ENCODE assay signal across 26 cellular contexts in the genomic region with DNA sequence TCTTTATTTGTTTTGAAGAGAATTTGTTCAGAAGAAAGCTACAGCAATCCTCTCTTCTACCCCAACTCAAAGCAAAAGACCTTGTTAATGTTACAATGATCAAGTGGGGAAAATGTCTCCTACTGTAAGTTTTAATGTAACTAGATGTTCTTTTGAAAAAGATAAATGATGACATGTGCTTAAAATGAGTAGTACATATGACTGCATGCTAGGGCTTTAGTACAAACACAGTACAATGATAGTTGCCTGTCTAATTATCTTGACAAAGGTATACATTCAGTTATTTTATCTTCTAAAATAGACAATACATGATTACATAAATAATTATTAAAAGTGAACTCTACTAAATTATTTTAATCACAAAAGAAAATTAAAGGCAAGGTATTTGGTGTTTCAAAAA.
"Had no signal": no experiment of that assay in that cellular context is flagged by ENCODE, and none has a peak within 500 bp of the region (broad histone marks: within the 10 kb centered on the region; RNA-seq: fewer than 3 reads in every experiment).

No MANE protein-coding gene starts in this region.

- FAIRE-seq: pancreas, small intestine had no signal

- DNase-seq: hypothalamus; immature natural killer cell; islet precursor cell; left ventricle myocardium inferior; mesendoderm; mucosa of descending colon; naive thymus-derived CD4-positive, alpha-beta T cell; nucleus accumbens; pancreas; posterior cingulate gyrus; small intestine; spleen; stimulated activated CD4-positive, alpha-beta T cell treated with anti-CD3 and anti-CD28 coated beads, Interleukin-4, amount 100 ng/mL, for 24 hours; stimulated activated naive CD4-positive, alpha-beta T cell; substantia nigra; uterus had no signal

- H3K36me3 Mint-ChIP-seq: immature natural killer cell; mesothelial cell of epicardium; naive thymus-derived CD4-positive, alpha-beta T cell; natural killer cell treated with Interleukin-12 subunit alpha and Interleukin-12 subunit beta and Interleukin-15 and Interleukin-18, amount 100 ng/mL, for 72 hours; stimulated activated effector memory CD8-positive, alpha-beta T cell treated with anti-CD3 and anti-CD28 coated beads, Interleukin-12 subunit alpha, Interleukin-12 subunit beta, amount 100 ng/mL, for 72 hours; type B pancreatic cell had no signal

- H3K36me3 ChIP-seq: left ventricle myocardium inferior, pancreas, prostate gland, spleen, tibial nerve, uterus had no signal

- H3K27ac Mint-ChIP-seq: immature natural killer cell; mesothelial cell of epicardium; naive thymus-derived CD4-positive, alpha-beta T cell; natural killer cell treated with Interleukin-12 subunit alpha and Interleukin-12 subunit beta and Interleukin-15 and Interleukin-18, amount 100 ng/mL, for 72 hours; stimulated activated effector memory CD8-positive, alpha-beta T cell treated with anti-CD3 and anti-CD28 coated beads, Interleukin-12 subunit alpha, Interleukin-12 subunit beta, amount 100 ng/mL, for 72 hours; stimulated activated naive CD8-positive, alpha-beta T cell treated with anti-CD3 and anti-CD28 coated beads, Interleukin-15, Interleukin-2, amounts not matched to agents 100 ng/mL and 50 ng/mL, for 24 hours; type B pancreatic cell had no signal

- H3K9me3 ChIP-seq: left ventricle myocardium inferior, mucosa of descending colon, pancreas, prostate gland, spleen, tibial nerve, uterus had no signal

- H3K9me3 Mint-ChIP-seq: immature natural killer cell; mesothelial cell of epicardium; naive thymus-derived CD4-positive, alpha-beta T cell; natural killer cell treated with Interleukin-12 subunit alpha and Interleukin-12 subunit beta and Interleukin-15 and Interleukin-18, amount 100 ng/mL, for 72 hours; neural crest cell; stimulated activated effector memory CD8-positive, alpha-beta T cell treated with anti-CD3 and anti-CD28 coated beads, Interleukin-12 subunit alpha, Interleukin-12 subunit beta, amount 100 ng/mL, for 72 hours; stimulated activated naive CD8-positive, alpha-beta T cell treated with anti-CD3 and anti-CD28 coated beads, Interleukin-15, Interleukin-2, amounts not matched to agents 100 ng/mL and 50 ng/mL, for 24 hours; type B pancreatic cell had no signal

- H3K27me3 ChIP-seq: pancreas, spleen, tibial nerve, uterus had no signal

- ATAC-seq: mucosa of descending colon; naive thymus-derived CD4-positive, alpha-beta T cell; natural killer cell treated with Interleukin-12 subunit alpha and Interleukin-12 subunit beta and Interleukin-15 and Interleukin-18, amount 100 ng/mL, for 72 hours; pancreas; sciatic nerve; stimulated activated effector memory CD8-positive, alpha-beta T cell treated with anti-CD3 and anti-CD28 coated beads, Interleukin-12 subunit alpha, Interleukin-12 subunit beta, amount 100 ng/mL, for 72 hours had no signal

- H3K27ac ChIP-seq: left ventricle myocardium inferior, pancreas, prostate gland, spleen, tibial nerve, uterus had no signal

- H3K4me3 ChIP-seq: left ventricle myocardium inferior, lung, mucosa of descending colon, pancreas, prostate gland, spleen, tibial nerve, uterus had no signal

- H3K4me1 Mint-ChIP-seq: naive thymus-derived CD4-positive, alpha-beta T cell; stimulated activated effector memory CD8-positive, alpha-beta T cell treated with anti-CD3 and anti-CD28 coated beads, Interleukin-12 subunit alpha, Interleukin-12 subunit beta, amount 100 ng/mL, for 72 hours had no signal

- H3K4me1 ChIP-seq: left ventricle myocardium inferior, prostate gland, spleen, tibial nerve, uterus had no signal

- H3K4me3 Mint-ChIP-seq: immature natural killer cell; mesothelial cell of epicardium; naive thymus-derived CD4-positive, alpha-beta T cell; natural killer cell treated with Interleukin-12 subunit alpha and Interleukin-12 subunit beta and Interleukin-15 and Interleukin-18, amount 100 ng/mL, for 72 hours; neural crest cell; stimulated activated effector memory CD8-positive, alpha-beta T cell treated with anti-CD3 and anti-CD28 coated beads, Interleukin-12 subunit alpha, Interleukin-12 subunit beta, amount 100 ng/mL, for 72 hours; stimulated activated naive CD8-positive, alpha-beta T cell treated with anti-CD3 and anti-CD28 coated beads, Interleukin-15, Interleukin-2, amounts not matched to agents 100 ng/mL and 50 ng/mL, for 24 hours; type B pancreatic cell had no signal

- H3K27me3 Mint-ChIP-seq: type B pancreatic cell had no signal
